Comparison of ENCODE assay signal across 11 cellular contexts in genomic region chr6:40789143-40789764, GRCh38.
DNase-seq lines count a peak whose midpoint lies in the region; ATAC-seq, FAIRE-seq and TF ChIP-seq lines count a peak whose summit lies in the region.
"Had no signal": no experiment of that assay in that cellular context is flagged by ENCODE, and none has a peak within 500 bp of the region (broad histone marks: within the 10 kb centered on the region; RNA-seq: fewer than 3 reads in every experiment).

No MANE protein-coding gene starts in this region.

- peak overlapping the region; percentile 53 for H3K4me3 Mint-ChIP-seq in activated CD4-positive, alpha-beta T cell treated with anti-CD3 and anti-CD28 coated beads, Interleukin-2, amount 10 ng/mL, durations not matched to agents 24 days and 14 days
- no peak overlapping the region for H3K4me3 Mint-ChIP-seq in endodermal cell

- intact Hi-C loops in activated CD4-positive, alpha-beta T cell treated with anti-CD3 and anti-CD28 coated beads, Interleukin-2, amount 10 ng/mL, durations not matched to agents 24 days and 14 days (cut with micrococcal nuclease), result no loop called here
- intact Hi-C loops in body of pancreas (cut with DNase I), result no loop called here

- DNase-seq in activated CD4-positive, alpha-beta T cell treated with anti-CD3 and anti-CD28 coated beads, Interleukin-2, amount 10 ng/mL, durations not matched to agents 24 days and 14 days, result peak; percentile 86
- no peak for DNase-seq in activated CD4-positive, alpha-beta T cell treated with anti-CD3 and anti-CD28 coated beads for 4 hours
- DNase-seq in RPMI7951 (ENCODE audit: low read depth), result peak; percentile 33
- peak; percentile 77 for DNase-seq in endodermal cell
- DNase-seq in stimulated activated naive CD4-positive, alpha-beta T cell (lab: John Stamatoyannopoulos, UW), result peak in 4 of 6 experiments; percentile 3 to 28 (median 19)
- DNase-seq in D721Med (ENCODE audit: insufficient read length, low spot score), result no peak
- no peak for DNase-seq in body of pancreas
- DNase-seq in OCI-M1 (lab: John Stamatoyannopoulos, UW), result no peak
- DNase-seq: brain microvascular endothelial cell, NCI-H146, T1000 had no signal

- H3K36me3 ChIP-seq in endodermal cell (ENCODE audit: control insufficient read depth, insufficient read depth, low read length) (no peaks in the 10 kb centered on the region), body of pancreas (replicated peaks in 1 of 2; ENCODE audit: insufficient read depth in 1 of 2, low read depth in 2 of 2) (no peaks in the 10 kb centered on the region)
- H3K36me3 ChIP-seq: brain microvascular endothelial cell had no signal

- H3K4me3 ChIP-seq in endodermal cell (ENCODE audit: low read length), result no peak overlapping the region
- H3K4me3 ChIP-seq in body of pancreas, result no peak overlapping the region

- H3K27me3 Mint-ChIP-seq in activated CD4-positive, alpha-beta T cell treated with anti-CD3 and anti-CD28 coated beads, Interleukin-2, amount 10 ng/mL, durations not matched to agents 24 days and 14 days, result peaks cover 7% of the 10 kb centered on the region
- H3K27me3 Mint-ChIP-seq in endodermal cell (ENCODE audit: insufficient read depth), result peaks cover 48% of the 10 kb centered on the region

- H3K9me3 ChIP-seq in endodermal cell (ENCODE audit: control insufficient read depth, low read length) (no peaks in the 10 kb centered on the region), body of pancreas (no peaks in the 10 kb centered on the region)

- no peak overlapping the region for H3K27ac ChIP-seq in endodermal cell (ENCODE audit: low read depth, low read length)
- peak overlapping the region in 1 of 4 donors; percentile 30 for H3K27ac ChIP-seq in body of pancreas
- H3K27ac ChIP-seq: brain microvascular endothelial cell had no signal

- peaks cover 9% of the 10 kb centered on the region for H3K9me3 Mint-ChIP-seq in activated CD4-positive, alpha-beta T cell treated with anti-CD3 and anti-CD28 coated beads, Interleukin-2, amount 10 ng/mL, durations not matched to agents 24 days and 14 days
- H3K9me3 Mint-ChIP-seq in endodermal cell, result no peaks in the 10 kb centered on the region

- H3K4me1 ChIP-seq in endodermal cell (ENCODE audit: control insufficient read depth, insufficient read depth, low read length) (peaks cover 6% of the 10 kb centered on the region), body of pancreas (no peaks in the 10 kb centered on the region)

- H3K27me3 ChIP-seq in endodermal cell (ENCODE audit: control insufficient read depth, insufficient read depth, low read length, poor library complexity, severe bottlenecking) (peaks cover 28% of the 10 kb centered on the region), body of pancreas (no peaks in the 10 kb centered on the region)
- H3K27me3 ChIP-seq: brain microvascular endothelial cell had no signal

- no peak for FAIRE-seq in D721Med (lab: Jason Lieb, UNC)

- no peaks in the 10 kb centered on the region for H3K36me3 Mint-ChIP-seq in activated CD4-positive, alpha-beta T cell treated with anti-CD3 and anti-CD28 coated beads, Interleukin-2, amount 10 ng/mL, durations not matched to agents 24 days and 14 days (ENCODE audit: low read depth)
- no peaks in the 10 kb centered on the region for H3K36me3 Mint-ChIP-seq in endodermal cell (ENCODE audit: low read depth)

- H3K4me1 Mint-ChIP-seq in activated CD4-positive, alpha-beta T cell treated with anti-CD3 and anti-CD28 coated beads, Interleukin-2, amount 10 ng/mL, durations not matched to agents 24 days and 14 days, result peaks cover 34% of the 10 kb centered on the region
- peaks cover 25% of the 10 kb centered on the region for H3K4me1 Mint-ChIP-seq in endodermal cell

- WGBS in endodermal cell (ENCODE audit: insufficient coverage in 1 of 2, insufficient read length in 1 of 2), 2 experiments, result 70 to 80% methylated on average over 3 to 6 of the region's 7 CpGs
- 60 to 65% methylated on average over 7 of the region's 7 CpGs for WGBS in body of pancreas, 2 donors

- no peak for ATAC-seq in body of pancreas

- TF ChIP-seq CTCF in endodermal cell (conservative IDR thresholded peaks at IDR 0.05), result no peak
- no peak for TF ChIP-seq CTCF in D721Med (IDR thresholded peaks at IDR 0.05; ENCODE audit: insufficient read depth, missing control alignments)
- no peak for TF ChIP-seq CTCF in body of pancreas (IDR thresholded peaks at IDR 0.05)

- no peak for TF ChIP-seq POLR2A in body of pancreas (IDR thresholded peaks at IDR 0.05)

- peak overlapping the region; percentile 85 for H3K27ac Mint-ChIP-seq in activated CD4-positive, alpha-beta T cell treated with anti-CD3 and anti-CD28 coated beads, Interleukin-2, amount 10 ng/mL, durations not matched to agents 24 days and 14 days
- no peak overlapping the region for H3K27ac Mint-ChIP-seq in endodermal cell

- H3K9ac ChIP-seq in endodermal cell (ENCODE audit: extremely low read depth, low read length, poor library complexity, severe bottlenecking), result no peak overlapping the region

Comparison
In these comparisons a context has a peak if more than half of its experiments do, and no peak if none do; other contexts are left out.
1. DNase-seq: peak in activated CD4-positive, alpha-beta T cell treated with anti-CD3 and anti-CD28 coated beads, Interleukin-2, amount 10 ng/mL, durations not matched to agents 24 days and 14 days (single experiment), RPMI7951 (single experiment), endodermal cell (single experiment) and stimulated activated naive CD4-positive, alpha-beta T cell (4 of 6); none in activated CD4-positive, alpha-beta T cell treated with anti-CD3 and anti-CD28 coated beads for 4 hours (0 of 2), D721Med (single experiment), body of pancreas (0 of 4) and OCI-M1 (single experiment).